Comparison of ENCODE assay signal across 2 cellular contexts in genomic region chr7:123846217-123846891, GRCh38.
TF ChIP-seq lines count a peak whose summit lies in the region.

No MANE protein-coding gene starts in this region.

TF ChIP-seq in GM12878, 131 proteins besides CTCF, POLR2A, EP300 and RAD21:
- TF ChIP-seq MEF2B (IDR thresholded peaks at IDR 0.05; ENCODE audit: partially characterized antibody, poor library complexity, severe bottlenecking) (peak; percentile 84), PAX5 (IDR thresholded peaks at IDR 0.05; ENCODE audit: borderline replicate concordance, low read depth, low read length) (no peak), RELA (IDR thresholded peaks at IDR 0.05; ENCODE audit: borderline replicate concordance, partially characterized antibody) (peak; percentile 15), SMARCA5 (IDR thresholded peaks at IDR 0.05) (no peak), BHLHE40 (IDR thresholded peaks at IDR 0.05; ENCODE audit: borderline replicate concordance in 1 of 2, low read depth in 2 of 2, low read length in 1 of 2) (0 out of 4 replicates have a peak, but pooled peaks of 1 of the 2 experiments have one; percentile 5), IKZF2 (IDR thresholded peaks at IDR 0.05) (peak; percentile 35 to 38; a peak in 2 of 4 replicates), CREB1 (IDR thresholded peaks at IDR 0.05; ENCODE audit: low read depth) (no peak), IKZF1 (conservative IDR thresholded peaks at IDR 0.05) (peak; percentile 76), ZNF217 (IDR thresholded peaks at IDR 0.05) (0 out of 2 replicates have a peak, but pooled peaks have one; percentile 34), MTA3 (IDR thresholded peaks at IDR 0.05; ENCODE audit: borderline replicate concordance, low read length) (no peak), RELB (IDR thresholded peaks at IDR 0.05; ENCODE audit: low read depth) (peak; percentile 66; the same call in 1 of the 2 replicates), GATAD2B (conservative IDR thresholded peaks at IDR 0.05; ENCODE audit: low read depth) (peak; percentile 63; the same call in 1 of the 2 replicates)

TF ChIP-seq in HepG2, 621 proteins besides CTCF, POLR2A, EP300 and RAD21:
- TF ChIP-seq HNRNPLL (IDR thresholded peaks at IDR 0.05; ENCODE audit: low read depth, low read length, poor library complexity, severe bottlenecking) (no peak), PPARG (CRISPR knock-in tag; conservative IDR thresholded peaks at IDR 0.05) (peak; percentile 53)
